20 cellular contexts compared by ENCODE assay signal in the genomic region with DNA sequence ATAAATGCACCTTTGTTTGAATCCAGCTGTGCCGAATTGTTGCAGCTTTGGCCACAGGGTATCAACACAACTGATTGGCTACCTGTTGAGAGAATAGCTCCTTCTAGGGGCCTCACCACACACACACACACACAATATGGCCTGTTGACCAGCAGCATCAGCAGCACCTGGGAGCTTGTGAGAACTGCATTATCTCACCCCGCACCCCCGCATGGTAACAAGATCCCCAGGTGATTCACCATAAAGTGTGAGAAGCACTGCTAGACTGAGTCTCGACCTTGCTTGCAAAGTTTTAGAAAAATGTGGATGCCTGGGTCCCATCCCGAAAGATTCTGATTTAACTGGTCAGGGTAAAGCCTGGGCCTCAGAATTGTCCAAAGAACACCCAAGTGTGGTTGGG.
"Had no signal": no experiment of that assay in that cellular context is flagged by ENCODE, and none has a peak within 500 bp of the region (broad histone marks: within the 10 kb centered on the region; RNA-seq: fewer than 3 reads in every experiment).

No MANE protein-coding gene starts in this region.

- H3K27me3 Mint-ChIP-seq: naive thymus-derived CD4-positive, alpha-beta T cell; stimulated activated memory B cell treated with anti-CD40 and anti-IgM and Interleukin-4, amounts not matched to agents 10 μg/mL and 1 μg/mL and 100 μg/mL, for 72 hours; stimulated activated naive CD8-positive, alpha-beta T cell treated with anti-CD3 and anti-CD28 coated beads, Interleukin-15, Interleukin-2, amounts not matched to agents 100 ng/mL and 50 ng/mL, for 24 hours had no signal

- ATAC-seq: gastroesophageal sphincter; naive thymus-derived CD4-positive, alpha-beta T cell; sciatic nerve; stimulated activated memory B cell treated with anti-CD40 and anti-IgM and Interleukin-4, amounts not matched to agents 10 μg/mL and 1 μg/mL and 100 μg/mL, for 72 hours had no signal

- H3K4me1 ChIP-seq: gastroesophageal sphincter, spleen, tibial artery, upper lobe of left lung, uterus had no signal

- H3K27ac Mint-ChIP-seq: naive thymus-derived CD4-positive, alpha-beta T cell; nephron progenitor cell; stimulated activated memory B cell treated with anti-CD40 and anti-IgM and Interleukin-4, amounts not matched to agents 10 μg/mL and 1 μg/mL and 100 μg/mL, for 72 hours; stimulated activated naive CD8-positive, alpha-beta T cell treated with anti-CD3 and anti-CD28 coated beads, Interleukin-15, Interleukin-2, amounts not matched to agents 100 ng/mL and 50 ng/mL, for 24 hours had no signal

- H3K4me1 Mint-ChIP-seq: naive thymus-derived CD4-positive, alpha-beta T cell; nephron progenitor cell; stimulated activated memory B cell treated with anti-CD40 and anti-IgM and Interleukin-4, amounts not matched to agents 10 μg/mL and 1 μg/mL and 100 μg/mL, for 72 hours had no signal

- H3K9me3 ChIP-seq: esophagus squamous epithelium, gastroesophageal sphincter, neutrophil, spleen, tibial artery, uterus had no signal

- DNase-seq: cortex of kidney; dorsolateral prefrontal cortex; effector CD8-positive, alpha-beta T cell; esophagus squamous epithelium; foreskin fibroblast; kidney; naive thymus-derived CD4-positive, alpha-beta T cell; nephron progenitor cell; spleen; stimulated activated CD4-positive, alpha-beta T cell treated with anti-CD3 and anti-CD28 coated beads, Interleukin-15, amount 100 ng/mL, for 24 hours; stimulated activated CD4-positive, alpha-beta T cell treated with anti-CD3 and anti-CD28 coated beads, Interleukin-1b, Interleukin-23, amount 100 ng/mL, for 48 hours; stimulated activated CD4-positive, alpha-beta T cell treated with anti-CD3 and anti-CD28 coated beads, Interleukin-4, amount 100 ng/mL, for 24 hours; tibial artery; upper lobe of left lung; uterus had no signal

- H3K36me3 Mint-ChIP-seq: naive thymus-derived CD4-positive, alpha-beta T cell; stimulated activated memory B cell treated with anti-CD40 and anti-IgM and Interleukin-4, amounts not matched to agents 10 μg/mL and 1 μg/mL and 100 μg/mL, for 72 hours had no signal

- H3K27ac ChIP-seq: dorsolateral prefrontal cortex, gastroesophageal sphincter, neutrophil, spleen, tibial artery, upper lobe of left lung, uterus had no signal

- H3K4me3 Mint-ChIP-seq: naive thymus-derived CD4-positive, alpha-beta T cell; nephron progenitor cell; stimulated activated memory B cell treated with anti-CD40 and anti-IgM and Interleukin-4, amounts not matched to agents 10 μg/mL and 1 μg/mL and 100 μg/mL, for 72 hours; stimulated activated naive CD8-positive, alpha-beta T cell treated with anti-CD3 and anti-CD28 coated beads, Interleukin-15, Interleukin-2, amounts not matched to agents 100 ng/mL and 50 ng/mL, for 24 hours had no signal

- H3K9me3 Mint-ChIP-seq: stimulated activated memory B cell treated with anti-CD40 and anti-IgM and Interleukin-4, amounts not matched to agents 10 μg/mL and 1 μg/mL and 100 μg/mL, for 72 hours; stimulated activated naive CD8-positive, alpha-beta T cell treated with anti-CD3 and anti-CD28 coated beads, Interleukin-15, Interleukin-2, amounts not matched to agents 100 ng/mL and 50 ng/mL, for 24 hours had no signal

- H3K4me3 ChIP-seq: dorsolateral prefrontal cortex, esophagus squamous epithelium, gastroesophageal sphincter, spleen, tibial artery, upper lobe of left lung, uterus had no signal

- H3K27me3 ChIP-seq: esophagus squamous epithelium, gastroesophageal sphincter, neutrophil, spleen, tibial artery, upper lobe of left lung, uterus had no signal

- H3K36me3 ChIP-seq: esophagus squamous epithelium, gastroesophageal sphincter, neutrophil, spleen, tibial artery, upper lobe of left lung, uterus had no signal
